14 cellular contexts compared by ENCODE assay signal in the genomic region with DNA sequence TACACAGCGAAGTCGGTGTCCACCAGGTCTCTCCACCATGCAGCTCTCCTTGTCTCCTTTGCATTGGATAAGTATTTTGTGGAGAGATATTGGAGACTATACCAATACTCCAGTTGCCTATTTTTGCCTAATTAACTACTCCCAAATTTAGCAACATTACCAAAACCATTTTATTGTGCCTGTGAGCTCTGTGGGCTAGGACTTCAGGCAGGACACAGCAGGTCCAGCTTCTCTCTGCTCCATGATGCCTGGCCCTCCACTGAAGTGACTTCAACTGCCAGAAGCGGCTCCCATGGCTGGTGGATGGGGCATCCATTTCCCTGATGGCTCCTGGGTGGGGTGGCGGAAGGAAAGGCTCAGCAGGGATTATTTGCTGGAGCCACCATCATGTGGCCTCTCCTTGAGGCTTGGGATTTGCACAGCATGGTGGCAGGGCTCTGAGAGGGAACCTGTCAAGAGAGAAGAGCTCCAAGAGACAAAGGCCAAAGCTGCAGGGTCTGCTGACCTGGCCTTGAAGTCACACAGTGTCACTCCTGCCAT. TPM values are rescaled to one million over a fixed set of nuclear protein-coding genes. Genes with fewer than 3 reads are reported as not detected.
DNase-seq lines count a peak whose midpoint lies in the region; ATAC-seq and TF ChIP-seq lines count a peak whose summit lies in the region.
"Had no signal": no experiment of that assay in that cellular context is flagged by ENCODE, and none has a peak within 500 bp of the region (broad histone marks: within the 10 kb centered on the region; RNA-seq: fewer than 3 reads in every experiment).

No MANE protein-coding gene starts in this region.

- POLR2A ChIA-PET in WTC11 (lab: Charles Lee): no interaction called here

- CTCF ChIA-PET in WTC11 (lab: Charles Lee): no interaction called here

- ATAC-seq in WTC11 (no peak), lower lobe of right lung (no peak), GM18519 (IDR thresholded peaks at IDR 0.05; ENCODE audit: low FRiP score, unreplicated experiment) (no peak)
- ATAC-seq: A549, GM12878, HepG2 had no signal

- H3K4me1 ChIP-seq in lower lobe of right lung (no peaks in the 10 kb centered on the region), BE2C (no peaks in the 10 kb centered on the region)
- H3K4me1 ChIP-seq: A549, Caco-2 had no signal

- in situ Hi-C loops in GM13977 (cut with MboI; ENCODE audit: low pct_unique_long_range_greater_than_20kb, low sequenced_read_pairs, unreplicated experiment): no loop called here

- peaks cover 2% of the 10 kb centered on the region; the same call in 1 of the 2 replicates for H3K27me3 Mint-ChIP-seq in WTC11 (ENCODE audit: low read depth)
- H3K27me3 Mint-ChIP-seq: CD8-positive, alpha-beta memory T cell had no signal

- no peaks in the 10 kb centered on the region for H3K36me3 Mint-ChIP-seq in WTC11

- H3K9me3 Mint-ChIP-seq in WTC11: no peaks in the 10 kb centered on the region
- H3K9me3 Mint-ChIP-seq: CD8-positive, alpha-beta memory T cell had no signal

- H3K4me3 ChIP-seq in lower lobe of right lung (no peak overlapping the region), BE2C (ENCODE audit: low read depth, low read length) (no peak overlapping the region)
- H3K4me3 ChIP-seq: A549, GM12878 had no signal

- H3K4me1 Mint-ChIP-seq in WTC11: no peaks in the 10 kb centered on the region
- H3K4me1 Mint-ChIP-seq: CD8-positive, alpha-beta memory T cell had no signal

- intact Hi-C loops in lower lobe of right lung (cut with DNase I): no loop called here

- no peak overlapping the region for H3K4me3 Mint-ChIP-seq in WTC11
- H3K4me3 Mint-ChIP-seq: CD8-positive, alpha-beta memory T cell had no signal

- 0 out of 2 replicates have a peak overlapping the region, but pooled peaks have one; percentile 28 for H3K27ac Mint-ChIP-seq in WTC11
- H3K27ac Mint-ChIP-seq: CD8-positive, alpha-beta memory T cell had no signal

- no peak overlapping the region for H3K27ac ChIP-seq in lower lobe of right lung
- H3K27ac ChIP-seq: A549 had no signal

- DNase-seq in GM13977 (ENCODE audit: low spot score): peak; percentile 5
- DNase-seq in WTC11 (ENCODE audit: low spot score): no peak
- DNase-seq in lower lobe of right lung: peak; percentile 21
- no peak for DNase-seq in A172 (ENCODE audit: low spot score)
- no peak for DNase-seq in amygdala (lab: John Stamatoyannopoulos, UW)
- no peak for DNase-seq in BE2C
- DNase-seq: Caco-2; CD8-positive, alpha-beta memory T cell; DMS53; GF-D8 had no signal

- no peaks in the 10 kb centered on the region for H3K36me3 ChIP-seq in lower lobe of right lung
- no peaks in the 10 kb centered on the region for H3K36me3 ChIP-seq in BE2C

- no peaks in the 10 kb centered on the region for H3K9me3 ChIP-seq in lower lobe of right lung
- H3K9me3 ChIP-seq in BE2C: no peaks in the 10 kb centered on the region
- H3K9me3 ChIP-seq: A549, Caco-2 had no signal

- TF ChIP-seq CTCF in GM13977 (IDR thresholded peaks at IDR 0.05; ENCODE audit: extremely low read depth, insufficient read depth, missing control alignments) (no peak), WTC11 (IDR thresholded peaks at IDR 0.05) (no peak), lower lobe of right lung (IDR thresholded peaks at IDR 0.05) (no peak), BE2C (IDR thresholded peaks at IDR 0.05; ENCODE audit: low read depth, low read length) (no peak)

- H3K27me3 ChIP-seq in lower lobe of right lung (ENCODE audit: low read depth) (no peaks in the 10 kb centered on the region), BE2C (no peaks in the 10 kb centered on the region)

TF ChIP-seq in WTC11, 78 proteins besides CTCF, POLR2A, EP300 and RAD21 (continues in another document):
- TF ChIP-seq, protein P1, sequence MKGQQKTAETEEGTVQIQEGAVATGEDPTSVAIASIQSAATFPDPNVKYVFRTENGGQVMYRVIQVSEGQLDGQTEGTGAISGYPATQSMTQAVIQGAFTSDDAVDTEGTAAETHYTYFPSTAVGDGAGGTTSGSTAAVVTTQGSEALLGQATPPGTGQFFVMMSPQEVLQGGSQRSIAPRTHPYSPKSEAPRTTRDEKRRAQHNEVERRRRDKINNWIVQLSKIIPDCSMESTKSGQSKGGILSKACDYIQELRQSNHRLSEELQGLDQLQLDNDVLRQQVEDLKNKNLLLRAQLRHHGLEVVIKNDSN (CRISPR knock-in tag; IDR thresholded peaks at IDR 0.05): no peak
- TF ChIP-seq NR1H2 (CRISPR knock-in tag; IDR thresholded peaks at IDR 0.05) (no peak), NFYB (CRISPR knock-in tag; conservative IDR thresholded peaks at IDR 0.05; ENCODE audit: low read depth) (no peak), MXD4 (CRISPR knock-in tag; IDR thresholded peaks at IDR 0.05; ENCODE audit: borderline replicate concordance) (no peak), ETV6 (CRISPR knock-in tag; IDR thresholded peaks at IDR 0.05) (no peak), ZBTB21 (CRISPR knock-in tag; IDR thresholded peaks at IDR 0.05; ENCODE audit: borderline replicate concordance) (no peak), RELA (CRISPR knock-in tag; IDR thresholded peaks at IDR 0.05; ENCODE audit: borderline replicate concordance) (no peak), ESRRA (CRISPR knock-in tag; IDR thresholded peaks at IDR 0.05; ENCODE audit: borderline replicate concordance) (no peak), ZNF219 (CRISPR knock-in tag; IDR thresholded peaks at IDR 0.05; ENCODE audit: borderline replicate concordance) (no peak), MYBL2 (CRISPR knock-in tag; IDR thresholded peaks at IDR 0.05) (no peak), ZNF317 (CRISPR knock-in tag; IDR thresholded peaks at IDR 0.05; ENCODE audit: borderline replicate concordance, low read depth) (no peak), ELF4 (CRISPR knock-in tag; IDR thresholded peaks at IDR 0.05; ENCODE audit: low read depth) (no peak)
- TF ChIP-seq, protein P2, sequence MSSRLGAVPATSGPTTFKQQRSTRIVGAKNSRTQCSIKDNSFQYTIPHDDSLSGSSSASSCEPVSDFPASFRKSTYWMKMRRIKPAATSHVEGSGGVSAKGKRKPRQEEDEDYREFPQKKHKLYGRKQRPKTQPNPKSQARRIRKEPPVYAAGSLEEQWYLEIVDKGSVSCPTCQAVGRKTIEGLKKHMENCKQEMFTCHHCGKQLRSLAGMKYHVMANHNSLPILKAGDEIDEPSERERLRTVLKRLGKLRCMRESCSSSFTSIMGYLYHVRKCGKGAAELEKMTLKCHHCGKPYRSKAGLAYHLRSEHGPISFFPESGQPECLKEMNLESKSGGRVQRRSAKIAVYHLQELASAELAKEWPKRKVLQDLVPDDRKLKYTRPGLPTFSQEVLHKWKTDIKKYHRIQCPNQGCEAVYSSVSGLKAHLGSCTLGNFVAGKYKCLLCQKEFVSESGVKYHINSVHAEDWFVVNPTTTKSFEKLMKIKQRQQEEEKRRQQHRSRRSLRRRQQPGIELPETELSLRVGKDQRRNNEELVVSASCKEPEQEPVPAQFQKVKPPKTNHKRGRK (CRISPR knock-in tag; IDR thresholded peaks at IDR 0.05; ENCODE audit: borderline replicate concordance): no peak
- TF ChIP-seq, protein P3, sequence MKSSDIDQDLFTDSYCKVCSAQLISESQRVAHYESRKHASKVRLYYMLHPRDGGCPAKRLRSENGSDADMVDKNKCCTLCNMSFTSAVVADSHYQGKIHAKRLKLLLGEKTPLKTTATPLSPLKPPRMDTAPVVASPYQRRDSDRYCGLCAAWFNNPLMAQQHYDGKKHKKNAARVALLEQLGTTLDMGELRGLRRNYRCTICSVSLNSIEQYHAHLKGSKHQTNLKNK (CRISPR knock-in tag; IDR thresholded peaks at IDR 0.05): no peak
- TF ChIP-seq, protein P4, sequence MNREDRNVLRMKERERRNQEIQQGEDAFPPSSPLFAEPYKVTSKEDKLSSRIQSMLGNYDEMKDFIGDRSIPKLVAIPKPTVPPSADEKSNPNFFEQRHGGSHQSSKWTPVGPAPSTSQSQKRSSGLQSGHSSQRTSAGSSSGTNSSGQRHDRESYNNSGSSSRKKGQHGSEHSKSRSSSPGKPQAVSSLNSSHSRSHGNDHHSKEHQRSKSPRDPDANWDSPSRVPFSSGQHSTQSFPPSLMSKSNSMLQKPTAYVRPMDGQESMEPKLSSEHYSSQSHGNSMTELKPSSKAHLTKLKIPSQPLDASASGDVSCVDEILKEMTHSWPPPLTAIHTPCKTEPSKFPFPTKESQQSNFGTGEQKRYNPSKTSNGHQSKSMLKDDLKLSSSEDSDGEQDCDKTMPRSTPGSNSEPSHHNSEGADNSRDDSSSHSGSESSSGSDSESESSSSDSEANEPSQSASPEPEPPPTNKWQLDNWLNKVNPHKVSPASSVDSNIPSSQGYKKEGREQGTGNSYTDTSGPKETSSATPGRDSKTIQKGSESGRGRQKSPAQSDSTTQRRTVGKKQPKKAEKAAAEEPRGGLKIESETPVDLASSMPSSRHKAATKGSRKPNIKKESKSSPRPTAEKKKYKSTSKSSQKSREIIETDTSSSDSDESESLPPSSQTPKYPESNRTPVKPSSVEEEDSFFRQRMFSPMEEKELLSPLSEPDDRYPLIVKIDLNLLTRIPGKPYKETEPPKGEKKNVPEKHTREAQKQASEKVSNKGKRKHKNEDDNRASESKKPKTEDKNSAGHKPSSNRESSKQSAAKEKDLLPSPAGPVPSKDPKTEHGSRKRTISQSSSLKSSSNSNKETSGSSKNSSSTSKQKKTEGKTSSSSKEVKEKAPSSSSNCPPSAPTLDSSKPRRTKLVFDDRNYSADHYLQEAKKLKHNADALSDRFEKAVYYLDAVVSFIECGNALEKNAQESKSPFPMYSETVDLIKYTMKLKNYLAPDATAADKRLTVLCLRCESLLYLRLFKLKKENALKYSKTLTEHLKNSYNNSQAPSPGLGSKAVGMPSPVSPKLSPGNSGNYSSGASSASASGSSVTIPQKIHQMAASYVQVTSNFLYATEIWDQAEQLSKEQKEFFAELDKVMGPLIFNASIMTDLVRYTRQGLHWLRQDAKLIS (CRISPR knock-in tag; IDR thresholded peaks at IDR 0.05; ENCODE audit: borderline replicate concordance): no peak
- TF ChIP-seq, protein P5, sequence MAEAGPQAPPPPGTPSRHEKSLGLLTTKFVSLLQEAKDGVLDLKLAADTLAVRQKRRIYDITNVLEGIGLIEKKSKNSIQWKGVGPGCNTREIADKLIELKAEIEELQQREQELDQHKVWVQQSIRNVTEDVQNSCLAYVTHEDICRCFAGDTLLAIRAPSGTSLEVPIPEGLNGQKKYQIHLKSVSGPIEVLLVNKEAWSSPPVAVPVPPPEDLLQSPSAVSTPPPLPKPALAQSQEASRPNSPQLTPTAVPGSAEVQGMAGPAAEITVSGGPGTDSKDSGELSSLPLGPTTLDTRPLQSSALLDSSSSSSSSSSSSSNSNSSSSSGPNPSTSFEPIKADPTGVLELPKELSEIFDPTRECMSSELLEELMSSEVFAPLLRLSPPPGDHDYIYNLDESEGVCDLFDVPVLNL (CRISPR knock-in tag; IDR thresholded peaks at IDR 0.05; ENCODE audit: borderline replicate concordance, low read depth): no peak

RNA-seq across cellular contexts. Expression of a gene that starts 36.9 kb away (rescaled TPM):
- 87.4 to 95.9 TPM (median 91.9 TPM) in 3 replicates for total RNA-seq in WTC11 (2021)
- total RNA-seq in lower lobe of right lung: 146 TPM
- total RNA-seq in A172 (2014; rRNA removed; shearing (Covaris generic)): 40.6 and 41.2 TPM in 2 replicates
- 51.9 TPM for polyA plus RNA-seq in BE2C (2012; ENCODE audit: insufficient read depth, insufficient read length, low read depth)

RNA-seq across cellular contexts. Expression of a gene that starts 48.3 kb away (rescaled TPM):
- total RNA-seq in WTC11 (2021) (23.9 to 30.6 TPM (median 28.6 TPM) in 3 replicates), lower lobe of right lung (51.0 TPM)
- 37.6 and 43.3 TPM in 2 replicates for total RNA-seq in A172 (2014; rRNA removed; shearing (Covaris generic))
- polyA plus RNA-seq in BE2C (2012; ENCODE audit: insufficient read depth, insufficient read length, low read depth): 41.0 TPM

Comparison
In these comparisons a context has a peak if more than half of its experiments do, and no peak if none do; other contexts are left out.
1. DNase-seq: peak in GM13977 (single experiment) and lower lobe of right lung (single experiment); none in WTC11 (single experiment), A172 (single experiment), amygdala (0 of 56) and BE2C (single experiment).